ENCODE assay signal across 2 cellular contexts in the genomic region with DNA sequence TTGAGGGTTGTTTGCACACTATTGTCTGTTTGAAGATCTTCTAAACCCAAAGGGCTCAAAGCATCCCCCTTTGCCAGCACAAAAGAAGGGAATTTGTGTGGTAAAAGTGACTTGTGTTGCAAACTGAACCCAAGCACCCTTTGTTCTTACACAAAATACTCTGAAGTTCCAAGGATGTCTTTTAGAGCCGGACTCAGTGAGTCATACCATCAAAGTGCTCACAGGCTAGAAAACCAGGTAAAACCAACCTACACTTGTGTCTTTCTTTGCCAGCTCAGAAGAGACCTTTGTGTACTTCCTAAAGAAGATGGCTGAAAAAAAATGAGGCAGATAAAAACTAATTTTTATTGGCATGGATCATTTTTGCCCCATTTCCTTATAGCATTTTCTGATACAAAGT.
A peak's percentile ranks its signal among the peaks of the same experiment; 100 is the strongest.
TF ChIP-seq lines count a peak whose summit lies in the region.

No MANE protein-coding gene starts in this region.

TF ChIP-seq in GM23338, 12 proteins besides CTCF, POLR2A, EP300 and RAD21 (continues in another document):
- no peak for TF ChIP-seq ZNF331 (CRISPR knock-in tag; IDR thresholded peaks at IDR 0.05; ENCODE audit: low read depth)
- TF ChIP-seq, protein P1, sequence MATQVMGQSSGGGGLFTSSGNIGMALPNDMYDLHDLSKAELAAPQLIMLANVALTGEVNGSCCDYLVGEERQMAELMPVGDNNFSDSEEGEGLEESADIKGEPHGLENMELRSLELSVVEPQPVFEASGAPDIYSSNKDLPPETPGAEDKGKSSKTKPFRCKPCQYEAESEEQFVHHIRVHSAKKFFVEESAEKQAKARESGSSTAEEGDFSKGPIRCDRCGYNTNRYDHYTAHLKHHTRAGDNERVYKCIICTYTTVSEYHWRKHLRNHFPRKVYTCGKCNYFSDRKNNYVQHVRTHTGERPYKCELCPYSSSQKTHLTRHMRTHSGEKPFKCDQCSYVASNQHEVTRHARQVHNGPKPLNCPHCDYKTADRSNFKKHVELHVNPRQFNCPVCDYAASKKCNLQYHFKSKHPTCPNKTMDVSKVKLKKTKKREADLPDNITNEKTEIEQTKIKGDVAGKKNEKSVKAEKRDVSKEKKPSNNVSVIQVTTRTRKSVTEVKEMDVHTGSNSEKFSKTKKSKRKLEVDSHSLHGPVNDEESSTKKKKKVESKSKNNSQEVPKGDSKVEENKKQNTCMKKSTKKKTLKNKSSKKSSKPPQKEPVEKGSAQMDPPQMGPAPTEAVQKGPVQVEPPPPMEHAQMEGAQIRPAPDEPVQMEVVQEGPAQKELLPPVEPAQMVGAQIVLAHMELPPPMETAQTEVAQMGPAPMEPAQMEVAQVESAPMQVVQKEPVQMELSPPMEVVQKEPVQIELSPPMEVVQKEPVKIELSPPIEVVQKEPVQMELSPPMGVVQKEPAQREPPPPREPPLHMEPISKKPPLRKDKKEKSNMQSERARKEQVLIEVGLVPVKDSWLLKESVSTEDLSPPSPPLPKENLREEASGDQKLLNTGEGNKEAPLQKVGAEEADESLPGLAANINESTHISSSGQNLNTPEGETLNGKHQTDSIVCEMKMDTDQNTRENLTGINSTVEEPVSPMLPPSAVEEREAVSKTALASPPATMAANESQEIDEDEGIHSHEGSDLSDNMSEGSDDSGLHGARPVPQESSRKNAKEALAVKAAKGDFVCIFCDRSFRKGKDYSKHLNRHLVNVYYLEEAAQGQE (IDR thresholded peaks at IDR 0.05; ENCODE audit: unreplicated experiment), result no peak
- no peak for TF ChIP-seq JUNB (IDR thresholded peaks at IDR 0.05; ENCODE audit: unreplicated experiment)
- no peak for TF ChIP-seq CREB1 (CRISPR knock-in tag; IDR thresholded peaks at IDR 0.05; ENCODE audit: low read depth)
- TF ChIP-seq, protein P2, sequence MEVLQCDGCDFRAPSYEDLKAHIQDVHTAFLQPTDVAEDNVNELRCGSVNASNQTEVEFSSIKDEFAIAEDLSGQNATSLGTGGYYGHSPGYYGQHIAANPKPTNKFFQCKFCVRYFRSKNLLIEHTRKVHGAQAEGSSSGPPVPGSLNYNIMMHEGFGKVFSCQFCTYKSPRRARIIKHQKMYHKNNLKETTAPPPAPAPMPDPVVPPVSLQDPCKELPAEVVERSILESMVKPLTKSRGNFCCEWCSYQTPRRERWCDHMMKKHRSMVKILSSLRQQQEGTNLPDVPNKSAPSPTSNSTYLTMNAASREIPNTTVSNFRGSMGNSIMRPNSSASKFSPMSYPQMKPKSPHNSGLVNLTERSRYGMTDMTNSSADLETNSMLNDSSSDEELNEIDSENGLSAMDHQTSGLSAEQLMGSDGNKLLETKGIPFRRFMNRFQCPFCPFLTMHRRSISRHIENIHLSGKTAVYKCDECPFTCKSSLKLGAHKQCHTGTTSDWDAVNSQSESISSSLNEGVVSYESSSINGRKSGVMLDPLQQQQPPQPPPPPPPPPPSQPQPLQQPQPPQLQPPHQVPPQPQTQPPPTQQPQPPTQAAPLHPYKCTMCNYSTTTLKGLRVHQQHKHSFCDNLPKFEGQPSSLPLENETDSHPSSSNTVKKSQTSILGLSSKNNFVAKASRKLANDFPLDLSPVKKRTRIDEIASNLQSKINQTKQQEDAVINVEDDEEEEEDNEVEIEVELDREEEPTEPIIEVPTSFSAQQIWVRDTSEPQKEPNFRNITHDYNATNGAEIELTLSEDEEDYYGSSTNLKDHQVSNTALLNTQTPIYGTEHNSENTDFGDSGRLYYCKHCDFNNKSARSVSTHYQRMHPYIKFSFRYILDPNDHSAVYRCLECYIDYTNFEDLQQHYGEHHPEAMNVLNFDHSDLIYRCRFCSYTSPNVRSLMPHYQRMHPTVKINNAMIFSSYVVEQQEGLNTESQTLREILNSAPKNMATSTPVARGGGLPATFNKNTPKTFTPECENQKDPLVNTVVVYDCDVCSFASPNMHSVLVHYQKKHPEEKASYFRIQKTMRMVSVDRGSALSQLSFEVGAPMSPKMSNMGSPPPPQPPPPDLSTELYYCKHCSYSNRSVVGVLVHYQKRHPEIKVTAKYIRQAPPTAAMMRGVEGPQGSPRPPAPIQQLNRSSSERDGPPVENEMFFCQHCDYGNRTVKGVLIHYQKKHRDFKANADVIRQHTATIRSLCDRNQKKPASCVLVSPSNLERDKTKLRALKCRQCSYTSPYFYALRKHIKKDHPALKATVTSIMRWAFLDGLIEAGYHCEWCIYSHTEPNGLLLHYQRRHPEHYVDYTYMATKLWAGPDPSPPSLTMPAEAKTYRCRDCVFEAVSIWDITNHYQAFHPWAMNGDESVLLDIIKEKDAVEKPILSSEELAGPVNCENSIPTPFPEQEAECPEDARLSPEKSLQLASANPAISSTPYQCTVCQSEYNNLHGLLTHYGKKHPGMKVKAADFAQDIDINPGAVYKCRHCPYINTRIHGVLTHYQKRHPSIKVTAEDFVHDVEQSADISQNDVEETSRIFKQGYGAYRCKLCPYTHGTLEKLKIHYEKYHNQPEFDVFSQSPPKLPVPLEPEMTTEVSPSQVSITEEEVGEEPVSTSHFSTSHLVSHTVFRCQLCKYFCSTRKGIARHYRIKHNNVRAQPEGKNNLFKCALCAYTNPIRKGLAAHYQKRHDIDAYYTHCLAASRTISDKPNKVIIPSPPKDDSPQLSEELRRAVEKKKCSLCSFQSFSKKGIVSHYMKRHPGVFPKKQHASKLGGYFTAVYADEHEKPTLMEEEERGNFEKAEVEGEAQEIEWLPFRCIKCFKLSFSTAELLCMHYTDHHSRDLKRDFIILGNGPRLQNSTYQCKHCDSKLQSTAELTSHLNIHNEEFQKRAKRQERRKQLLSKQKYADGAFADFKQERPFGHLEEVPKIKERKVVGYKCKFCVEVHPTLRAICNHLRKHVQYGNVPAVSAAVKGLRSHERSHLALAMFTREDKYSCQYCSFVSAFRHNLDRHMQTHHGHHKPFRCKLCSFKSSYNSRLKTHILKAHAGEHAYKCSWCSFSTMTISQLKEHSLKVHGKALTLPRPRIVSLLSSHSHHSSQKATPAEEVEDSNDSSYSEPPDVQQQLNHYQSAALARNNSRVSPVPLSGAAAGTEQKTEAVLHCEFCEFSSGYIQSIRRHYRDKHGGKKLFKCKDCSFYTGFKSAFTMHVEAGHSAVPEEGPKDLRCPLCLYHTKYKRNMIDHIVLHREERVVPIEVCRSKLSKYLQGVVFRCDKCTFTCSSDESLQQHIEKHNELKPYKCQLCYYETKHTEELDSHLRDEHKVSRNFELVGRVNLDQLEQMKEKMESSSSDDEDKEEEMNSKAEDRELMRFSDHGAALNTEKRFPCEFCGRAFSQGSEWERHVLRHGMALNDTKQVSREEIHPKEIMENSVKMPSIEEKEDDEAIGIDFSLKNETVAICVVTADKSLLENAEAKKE (CRISPR knock-in tag; IDR thresholded peaks at IDR 0.05), result no peak
- TF ChIP-seq NANOG (IDR thresholded peaks at IDR 0.05; ENCODE audit: borderline replicate concordance), result no peak
- no peak for TF ChIP-seq EZH2phosphoT487 (IDR thresholded peaks at IDR 0.05; ENCODE audit: unreplicated experiment)
- TF ChIP-seq EZH2 (IDR thresholded peaks at IDR 0.05; ENCODE audit: low read depth, unreplicated experiment), result no peak
- no peak for TF ChIP-seq POLR2AphosphoS5 (IDR thresholded peaks at IDR 0.05; ENCODE audit: low read depth)
- TF ChIP-seq, protein P3, sequence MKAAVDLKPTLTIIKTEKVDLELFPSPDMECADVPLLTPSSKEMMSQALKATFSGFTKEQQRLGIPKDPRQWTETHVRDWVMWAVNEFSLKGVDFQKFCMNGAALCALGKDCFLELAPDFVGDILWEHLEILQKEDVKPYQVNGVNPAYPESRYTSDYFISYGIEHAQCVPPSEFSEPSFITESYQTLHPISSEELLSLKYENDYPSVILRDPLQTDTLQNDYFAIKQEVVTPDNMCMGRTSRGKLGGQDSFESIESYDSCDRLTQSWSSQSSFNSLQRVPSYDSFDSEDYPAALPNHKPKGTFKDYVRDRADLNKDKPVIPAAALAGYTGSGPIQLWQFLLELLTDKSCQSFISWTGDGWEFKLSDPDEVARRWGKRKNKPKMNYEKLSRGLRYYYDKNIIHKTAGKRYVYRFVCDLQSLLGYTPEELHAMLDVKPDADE (IDR thresholded peaks at IDR 0.05), result no peak

TF ChIP-seq in H1, 55 proteins besides CTCF, POLR2A, EP300 and RAD21:
- TF ChIP-seq JUND (IDR thresholded peaks at IDR 0.05; ENCODE audit: low read length) (0 out of 2 replicates have a peak, but pooled peaks have one; percentile 28), SAP30 (IDR thresholded peaks at IDR 0.05; ENCODE audit: insufficient read depth, insufficient replicate concordance, low read length) (no peak)
TF ChIP-seq in H1: peak in this region for 1.
